20 cellular contexts compared by ENCODE assay signal in the genomic region with DNA sequence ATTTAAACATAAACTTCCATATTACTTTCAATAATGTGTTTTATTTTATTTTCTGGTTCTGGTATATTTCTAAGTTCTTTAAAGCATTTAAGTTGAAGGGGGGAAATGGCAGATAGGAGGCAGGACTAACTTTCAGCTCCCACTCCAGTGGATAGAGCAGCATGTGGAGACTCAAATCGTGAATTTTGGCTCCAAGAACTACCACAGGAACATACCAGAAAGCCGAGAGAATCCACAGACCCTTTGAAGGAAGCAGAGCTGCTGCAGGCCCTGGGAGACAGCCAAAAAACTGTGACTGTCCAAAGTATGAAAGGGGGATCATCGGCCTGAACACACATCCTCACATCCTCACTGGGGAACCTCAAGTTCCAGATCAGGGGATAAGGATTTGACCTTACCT.
DNase-seq lines count a peak whose midpoint lies in the region; ATAC-seq, FAIRE-seq and TF ChIP-seq lines count a peak whose summit lies in the region.
"Had no signal": no experiment of that assay in that cellular context is flagged by ENCODE, and none has a peak within 500 bp of the region (broad histone marks: within the 10 kb centered on the region; RNA-seq: fewer than 3 reads in every experiment).

No MANE protein-coding gene starts in this region.

- H3K79me2 ChIP-seq in GM12878 (ENCODE audit: control insufficient read depth, insufficient read depth, low read length) = no peaks in the 10 kb centered on the region

- no peaks in the 10 kb centered on the region for H3K79me1 ChIP-seq in mesenchymal stem cell (replicated peaks; ENCODE audit: low read length, poor library complexity, severe bottlenecking)

- POLR2A ChIA-PET in GM12878 (lab: Charles Lee) = no interaction called here
- POLR2A ChIA-PET in activated CD8-positive, alpha-beta T cell treated with anti-CD3 and anti-CD28 coated beads, Interleukin-2, amount 10 ng/mL, durations not matched to agents 7 days and 5 days (lab: Charles Lee) = no interaction called here

- no peaks in the 10 kb centered on the region for H4K20me1 ChIP-seq in BLaER1 treated with 17β-estradiol and CSF1 and Interleukin-3, amounts not matched to agents 10 nM and 100 nM
- H4K20me1 ChIP-seq in GM12878 (ENCODE audit: control insufficient read depth, insufficient read depth) = no peaks in the 10 kb centered on the region

- H3K36me3 Mint-ChIP-seq in type B pancreatic cell = no peaks in the 10 kb centered on the region
- no peaks in the 10 kb centered on the region for H3K36me3 Mint-ChIP-seq in activated CD8-positive, alpha-beta T cell treated with anti-CD3 and anti-CD28 coated beads, Interleukin-2, amount 10 ng/mL, durations not matched to agents 7 days and 5 days (ENCODE audit: low read depth)
- H3K36me3 Mint-ChIP-seq: IgD-negative memory B cell had no signal

- no peaks in the 10 kb centered on the region for H3K36me3 ChIP-seq in BLaER1 treated with 17β-estradiol and CSF1 and Interleukin-3, amounts not matched to agents 10 nM and 100 nM
- no peaks in the 10 kb centered on the region for H3K36me3 ChIP-seq in MG63
- H3K36me3 ChIP-seq in GM12878 (ENCODE audit: control insufficient read depth in 2 of 2, insufficient read depth in 2 of 2, low read length in 1 of 2) = no peaks in the 10 kb centered on the region
- H3K36me3 ChIP-seq in mesenchymal stem cell (ENCODE audit: control insufficient read depth in 1 of 2, insufficient read depth in 2 of 2, low read depth in 1 of 2, low read length in 2 of 2) = no peaks in the 10 kb centered on the region
- no peaks in the 10 kb centered on the region for H3K36me3 ChIP-seq in upper lobe of left lung

- H3K4me2 ChIP-seq in BLaER1 treated with 17β-estradiol and CSF1 and Interleukin-3, amounts not matched to agents 10 nM and 100 nM = peak overlapping the region in 10 of 11 experiments; percentile 53 to 91 (median 80); a peak in 20 of 22 replicates
- H3K4me2 ChIP-seq in GM12878 (ENCODE audit: control insufficient read depth, insufficient read depth) (no peak overlapping the region), mesenchymal stem cell (ENCODE audit: low read length, poor library complexity, severe bottlenecking) (no peak overlapping the region)
- H3K4me2 ChIP-seq: A549 had no signal

- RAD21 ChIA-PET in GM12878 (lab: Charles Lee; ENCODE audit: unreplicated experiment) = interaction anchor here (1.7 kb wide), 1 partner anchor 13 kb away, joined by 6 read pairs; no protein-coding TSS in a partner anchor

- no peak for TF ChIP-seq CTCF in GM12878 (IDR thresholded peaks at IDR 0.05 in 2 of 3, conservative IDR thresholded peaks at IDR 0.05 in 1 of 3; ENCODE audit: control insufficient read depth in 2 of 3, extremely low read depth in 1 of 3, insufficient read depth in 1 of 3, low read depth in 3 of 3, low read length in 3 of 3)
- TF ChIP-seq CTCF in type B pancreatic cell (conservative IDR thresholded peaks at IDR 0.05) = no peak
- no peak for TF ChIP-seq CTCF in upper lobe of left lung (IDR thresholded peaks at IDR 0.05)

- no peak overlapping the region for H3K27ac Mint-ChIP-seq in type B pancreatic cell
- no peak overlapping the region for H3K27ac Mint-ChIP-seq in activated CD8-positive, alpha-beta T cell treated with anti-CD3 and anti-CD28 coated beads, Interleukin-2, amount 10 ng/mL, durations not matched to agents 7 days and 5 days
- H3K27ac Mint-ChIP-seq: IgD-negative memory B cell had no signal

- no peak overlapping the region for H2AK5ac ChIP-seq in mesenchymal stem cell (ENCODE audit: low read length, severe bottlenecking)

- H3K23ac ChIP-seq in mesenchymal stem cell (ENCODE audit: low read length in 2 of 2) = no peak overlapping the region

- no peak overlapping the region for H3K14ac ChIP-seq in mesenchymal stem cell (ENCODE audit: low read length in 2 of 2)

- H2BK15ac ChIP-seq in mesenchymal stem cell (ENCODE audit: low read depth, poor library complexity, severe bottlenecking) = no peak overlapping the region

- 4% methylated on average over 3 of the region's 3 CpGs for WGBS in GM12878 (ENCODE audit: insufficient coverage, insufficient replicate concordance, low lambda C conversion rate, missing lambda C conversion rate)
- 80% methylated on average over 2 of the region's 3 CpGs for WGBS in mesenchymal stem cell
- 56 to 76% methylated on average over 3 of the region's 3 CpGs for WGBS in upper lobe of left lung, 2 donors

- H3K4me3 Mint-ChIP-seq in type B pancreatic cell = no peak overlapping the region
- no peak overlapping the region for H3K4me3 Mint-ChIP-seq in activated CD8-positive, alpha-beta T cell treated with anti-CD3 and anti-CD28 coated beads, Interleukin-2, amount 10 ng/mL, durations not matched to agents 7 days and 5 days
- H3K4me3 Mint-ChIP-seq: IgD-negative memory B cell had no signal

- no peaks in the 10 kb centered on the region for H3K27me3 ChIP-seq in BLaER1 treated with 17β-estradiol and CSF1 and Interleukin-3, amounts not matched to agents 10 nM and 100 nM
- H3K27me3 ChIP-seq in MG63 = no peaks in the 10 kb centered on the region
- H3K27me3 ChIP-seq in GM12878 (replicated peaks in 1 of 2; ENCODE audit: control insufficient read depth in 2 of 2, insufficient read depth in 2 of 2, low read length in 1 of 2) = no peaks in the 10 kb centered on the region
- no peaks in the 10 kb centered on the region for H3K27me3 ChIP-seq in mesenchymal stem cell (ENCODE audit: control insufficient read depth in 1 of 2, insufficient read depth in 1 of 2, low read length in 2 of 2)
- no peaks in the 10 kb centered on the region for H3K27me3 ChIP-seq in upper lobe of left lung

- no peaks in the 10 kb centered on the region for H3K9me3 Mint-ChIP-seq in type B pancreatic cell
- no peaks in the 10 kb centered on the region for H3K9me3 Mint-ChIP-seq in activated CD8-positive, alpha-beta T cell treated with anti-CD3 and anti-CD28 coated beads, Interleukin-2, amount 10 ng/mL, durations not matched to agents 7 days and 5 days (ENCODE audit: insufficient read depth)
- H3K9me3 Mint-ChIP-seq: IgD-negative memory B cell had no signal

- peak overlapping the region in 6 of 11 experiments; percentile 36 to 73 (median 61); a peak in 10 of 22 replicates for H3K27ac ChIP-seq in BLaER1 treated with 17β-estradiol and CSF1 and Interleukin-3, amounts not matched to agents 10 nM and 100 nM
- no peak overlapping the region for H3K27ac ChIP-seq in GM12878 (ENCODE audit: control insufficient read depth, insufficient read depth)
- H3K27ac ChIP-seq in mesenchymal stem cell (ENCODE audit: low read length, poor library complexity, severe bottlenecking) = no peak overlapping the region
- H3K27ac ChIP-seq in upper lobe of left lung = no peak overlapping the region
- H3K27ac ChIP-seq: A549, C4-2B, SK-N-MC had no signal

- H3K9ac ChIP-seq in BLaER1 treated with 17β-estradiol and CSF1 and Interleukin-3, amounts not matched to agents 10 nM and 100 nM = peak overlapping the region in 3 of 11 experiments; percentile 39 to 62 (median 49); a peak in 4 of 22 replicates
- H3K9ac ChIP-seq in GM12878 (ENCODE audit: control insufficient read depth, insufficient read depth, low read length) (no peak overlapping the region), mesenchymal stem cell (ENCODE audit: low read length) (no peak overlapping the region)

- in situ Hi-C loops in GM12878 (cut with MboI) = no loop called here

- CTCF ChIA-PET in GM12878 (lab: Yijun Ruan, JAX) = interaction anchor here (0.5 to 1.4 kb wide), 4 partner anchors 23 to 1094 kb away, joined by 3 read pairs; no protein-coding TSS in a partner anchor
- CTCF ChIA-PET in activated CD8-positive, alpha-beta T cell treated with anti-CD3 and anti-CD28 coated beads, Interleukin-2, amount 10 ng/mL, durations not matched to agents 7 days and 5 days (lab: Charles Lee) = no interaction called here

- peaks cover 10 to 24% (median 17%) of the 10 kb centered on the region in 10 experiments for H3K4me1 ChIP-seq in BLaER1 treated with 17β-estradiol and CSF1 and Interleukin-3, amounts not matched to agents 10 nM and 100 nM
- peaks cover 8% of the 10 kb centered on the region for H3K4me1 ChIP-seq in GM12878 (ENCODE audit: control insufficient read depth, insufficient read depth, low read length)
- H3K4me1 ChIP-seq in mesenchymal stem cell (ENCODE audit: control insufficient read depth, insufficient read depth, low read depth, low read length) = no peaks in the 10 kb centered on the region
- no peaks in the 10 kb centered on the region for H3K4me1 ChIP-seq in upper lobe of left lung
- H3K4me1 ChIP-seq: A549 had no signal

- H2BK5ac ChIP-seq in mesenchymal stem cell (ENCODE audit: low read depth, low read length, poor library complexity, severe bottlenecking) = no peak overlapping the region

- no TSS peak for BruUV-seq in GM12878 (replicated peaks; lab: Mats Ljungman, UMichigan)

- no peak overlapping the region for H3K4ac ChIP-seq in mesenchymal stem cell (ENCODE audit: low read depth in 1 of 2, low read length in 2 of 2)

- H4K8ac ChIP-seq in mesenchymal stem cell (ENCODE audit: low read length) = peak overlapping the region; percentile 13

- H3K4me3 ChIP-seq in BLaER1 treated with 17β-estradiol and CSF1 and Interleukin-3, amounts not matched to agents 10 nM and 100 nM = no peak overlapping the region; a peak in 1 of 20 replicates
- H3K4me3 ChIP-seq in MG63 = no peak overlapping the region
- H3K4me3 ChIP-seq in GM12878 = no peak overlapping the region
- H3K4me3 ChIP-seq in mesenchymal stem cell (ENCODE audit: insufficient read depth in 1 of 2, low read depth in 1 of 2, low read length in 2 of 2) = no peak overlapping the region
- no peak overlapping the region for H3K4me3 ChIP-seq in upper lobe of left lung
- H3K4me3 ChIP-seq: A549, SK-N-MC had no signal

- TF ChIP-seq EP300 in GM12878 (IDR thresholded peaks at IDR 0.05; ENCODE audit: borderline replicate concordance in 1 of 2, control insufficient read depth in 1 of 2, low read depth in 2 of 2, low read length in 2 of 2) (no peak), upper lobe of left lung (IDR thresholded peaks at IDR 0.05) (no peak)

- SMC1A ChIA-PET in GM12878 (lab: Charles Lee; ENCODE audit: uncharacterized antibody, unreplicated experiment) = interaction anchor here (0.7 to 1.4 kb wide), 2 partner anchors 25 to 54 kb away, joined by 3 to 4 read pairs; no protein-coding TSS in a partner anchor

- TF ChIP-seq POLR2A in GM12878 (IDR thresholded peaks at IDR 0.05; ENCODE audit: low read depth, low read length) (no peak), upper lobe of left lung (IDR thresholded peaks at IDR 0.05) (no peak)

- H3K27me3 Mint-ChIP-seq in type B pancreatic cell = no peaks in the 10 kb centered on the region
- H3K27me3 Mint-ChIP-seq in activated CD8-positive, alpha-beta T cell treated with anti-CD3 and anti-CD28 coated beads, Interleukin-2, amount 10 ng/mL, durations not matched to agents 7 days and 5 days (ENCODE audit: low read depth) = no peaks in the 10 kb centered on the region

- ATAC-seq in GM12878 (peak; percentile 32; the same call in 2 of the 3 replicates), GM21737 (IDR thresholded peaks at IDR 0.05; ENCODE audit: unreplicated experiment) (no peak), upper lobe of left lung (ENCODE audit: low FRiP score in 2 of 2) (no peak)
- ATAC-seq in activated CD8-positive, alpha-beta T cell treated with anti-CD3 and anti-CD28 coated beads, Interleukin-2, amount 10 ng/mL, durations not matched to agents 7 days and 5 days = no peak
- ATAC-seq: A549 had no signal

- no peaks in the 10 kb centered on the region for H3K9me3 ChIP-seq in BLaER1 treated with 17β-estradiol and CSF1 and Interleukin-3, amounts not matched to agents 10 nM and 100 nM (replicated peaks in 1 of 11)
- H3K9me3 ChIP-seq in MG63 = no peaks in the 10 kb centered on the region
- no peaks in the 10 kb centered on the region; the same call in 2 of the 3 replicates for H3K9me3 ChIP-seq in GM12878 (replicated peaks; ENCODE audit: control insufficient read depth, insufficient read depth, low read length)
- H3K9me3 ChIP-seq in mesenchymal stem cell (ENCODE audit: control insufficient read depth, low read length) = no peaks in the 10 kb centered on the region
- no peaks in the 10 kb centered on the region for H3K9me3 ChIP-seq in upper lobe of left lung
- H3K9me3 ChIP-seq: A549 had no signal

- intact Hi-C loops in GM12878 (cut with micrococcal nuclease; ENCODE audit: unreplicated experiment) = no loop called here

- no peak overlapping the region for H2BK120ac ChIP-seq in mesenchymal stem cell (ENCODE audit: low read depth, low read length)

- no peak overlapping the region for H2BK12ac ChIP-seq in mesenchymal stem cell (ENCODE audit: low read length in 2 of 2)

- TF ChIP-seq RAD21 in GM12878 (IDR thresholded peaks at IDR 0.05; ENCODE audit: insufficient read depth, low read depth, low read length) = no peak

- H3K4me1 Mint-ChIP-seq in type B pancreatic cell (ENCODE audit: unreplicated experiment) = no peaks in the 10 kb centered on the region
- H3K4me1 Mint-ChIP-seq in activated CD8-positive, alpha-beta T cell treated with anti-CD3 and anti-CD28 coated beads, Interleukin-2, amount 10 ng/mL, durations not matched to agents 7 days and 5 days (ENCODE audit: low read depth) = no peaks in the 10 kb centered on the region
- H3K4me1 Mint-ChIP-seq: IgD-negative memory B cell had no signal

- peak; percentile 12 for DNase-seq in MG63
- no peak for DNase-seq in GM12878 (ENCODE audit: low read depth, low spot score)
- DNase-seq in mesenchymal stem cell = no peak
- DNase-seq in type B pancreatic cell (ENCODE audit: extremely low spot score, unreplicated experiment) = no peak
- DNase-seq in upper lobe of left lung = no peak
- DNase-seq in activated CD8-positive, alpha-beta T cell treated with anti-CD3 and anti-CD28 coated beads, Interleukin-2, amount 10 ng/mL, durations not matched to agents 7 days and 5 days = no peak
- DNase-seq: DMS79; Kasumi-1; NCI-H1105; NCI-H2081; NK-92 treated with Interleukin-12 subunit alpha and Interleukin-12 subunit beta, amount 100 ng/mL, for 24 hours; OCI-M1; SHP77 had no signal

- H3K18ac ChIP-seq in mesenchymal stem cell (ENCODE audit: low read depth in 1 of 2, low read length in 2 of 2) = no peak overlapping the region

- no peak for FAIRE-seq in GM12878 (lab: Jason Lieb, UNC)
- FAIRE-seq: A549, HTR-8/SVneo had no signal

- peak overlapping the region; percentile 63 for H2AFZ ChIP-seq in GM12878 (ENCODE audit: control insufficient read depth, low read depth, low read length)
- H2AFZ ChIP-seq in mesenchymal stem cell (ENCODE audit: low read depth, low read length) = no peak overlapping the region

- H4K91ac ChIP-seq in mesenchymal stem cell (ENCODE audit: low read length) = no peak overlapping the region

Comparison
In these comparisons a context has a peak if more than half of its experiments do, and no peak if none do; other contexts are left out.
1. H3K27ac ChIP-seq: peak in BLaER1 treated with 17β-estradiol and CSF1 and Interleukin-3, amounts not matched to agents 10 nM and 100 nM (6 of 11); none in GM12878 (single experiment), mesenchymal stem cell (single experiment) and upper lobe of left lung (0 of 4).
2. H3K4me2 ChIP-seq: peak in BLaER1 treated with 17β-estradiol and CSF1 and Interleukin-3, amounts not matched to agents 10 nM and 100 nM (10 of 11); none in GM12878 (single experiment) and mesenchymal stem cell (single experiment).